8 cellular contexts compared by ENCODE assay signal in the genomic region with DNA sequence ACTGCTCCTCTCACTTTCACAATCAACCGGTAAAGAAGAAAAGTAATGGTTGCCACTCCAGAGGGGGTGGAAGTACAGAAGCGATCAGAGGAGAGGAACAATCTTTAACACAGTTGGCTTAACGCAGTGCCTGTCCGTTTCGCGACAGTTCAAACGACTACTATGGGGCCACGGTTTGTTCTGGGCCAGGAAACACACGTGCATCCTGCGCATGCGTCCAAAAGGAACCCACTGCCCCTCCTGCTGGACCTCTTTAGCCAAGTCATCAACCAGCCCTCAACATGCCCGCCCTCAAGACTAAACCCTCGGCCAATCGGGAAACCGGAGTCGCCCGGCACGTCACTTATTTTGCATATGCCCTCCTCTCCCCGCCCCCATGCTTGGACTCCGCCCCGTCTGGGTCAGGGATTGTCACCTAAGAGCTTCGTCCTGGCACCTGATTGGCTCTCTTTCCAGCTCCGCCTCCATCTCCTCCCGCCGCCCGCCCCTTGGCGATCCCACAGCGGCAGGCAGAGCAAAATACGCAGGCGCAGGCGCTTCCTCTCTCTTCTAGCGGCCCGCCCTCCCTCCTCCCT. TPM values are rescaled to one million over a fixed set of nuclear protein-coding genes. Genes with fewer than 3 reads are reported as not detected.
A peak's percentile ranks its signal among the peaks of the same experiment; 100 is the strongest.
DNase-seq lines count a peak whose midpoint lies in the region; ATAC-seq and TF ChIP-seq lines count a peak whose summit lies in the region.

No MANE protein-coding gene starts in this region.

- H3K4me1 ChIP-seq in Caco-2, result peaks cover 58% of the 10 kb centered on the region

- H3K4me3 ChIP-seq in Caco-2 (ENCODE audit: low read depth, low read length) (peak overlapping the region; percentile 96), neural cell (ENCODE audit: low read length) (peak overlapping the region; percentile 63)
- peak overlapping the region; percentile 91 for H3K4me3 ChIP-seq in Jurkat, Clone E6-1 (ENCODE audit: low read length)

- CTCF ChIA-PET in Caco-2 (lab: Charles Lee), result interaction anchor here (0.6 to 1.9 kb wide), 13 partner anchors 8 to 847 kb away, joined by 3 to 17 read pairs (median 3); no protein-coding TSS in a partner anchor

- peaks cover 58% of the 10 kb centered on the region for H3K36me3 Mint-ChIP-seq in Caco-2 (ENCODE audit: insufficient read depth, unreplicated experiment)

- intact Hi-C loops in Caco-2 (cut with micrococcal nuclease; ENCODE audit: unreplicated experiment), result loop anchor here (1.0 to 10.0 kb wide), 6 partner anchors 9 to 848 kb away; a partner anchor contains a TSS

- peaks cover 21% of the 10 kb centered on the region for H3K79me2 ChIP-seq in neural cell (replicated peaks; ENCODE audit: insufficient read depth, low read length)

- TF ChIP-seq RAD21 in neural cell (conservative IDR thresholded peaks at IDR 0.05), result peak; percentile 39

- POLR2A ChIA-PET in Caco-2 (lab: Charles Lee), result interaction anchor here (0.6 to 1.7 kb wide), 18 partner anchors 8 to 850 kb away, joined by 3 to 31 read pairs (median 5); no protein-coding TSS in a partner anchor

- TF ChIP-seq CTCF in Caco-2 (IDR thresholded peaks at IDR 0.05; ENCODE audit: insufficient read depth in 1 of 2, low read depth in 1 of 2, low read length in 1 of 2, severe bottlenecking in 1 of 2, unreplicated experiment in 1 of 2), result peak in 1 of 2 experiments; percentile 27
- peak; percentile 52 for TF ChIP-seq CTCF in neural cell (IDR thresholded peaks at IDR 0.05; ENCODE audit: poor library complexity, severe bottlenecking)

- peak overlapping the region; percentile 96 for H3K27ac Mint-ChIP-seq in Caco-2 (ENCODE audit: unreplicated experiment)

- H3K27ac ChIP-seq in neural cell (ENCODE audit: low read length), result peak overlapping the region; percentile 90

- no peaks in the 10 kb centered on the region for H4K20me1 ChIP-seq in neural cell (ENCODE audit: insufficient read depth)

- peak overlapping the region; percentile 81 for H3K4me3 Mint-ChIP-seq in Caco-2 (ENCODE audit: unreplicated experiment)

- no peaks in the 10 kb centered on the region; the same call in 1 of the 2 replicates for H3K36me3 ChIP-seq in Caco-2 (ENCODE audit: control insufficient read depth, insufficient read depth, low read length)
- peaks cover 6% of the 10 kb centered on the region for H3K36me3 ChIP-seq in neural cell (ENCODE audit: insufficient read depth, low read length)

- no peaks in the 10 kb centered on the region for H3F3A ChIP-seq in neural cell (ENCODE audit: insufficient read depth, low read length, poor library complexity, severe bottlenecking)

- TF ChIP-seq EP300 in neural cell (conservative IDR thresholded peaks at IDR 0.05; ENCODE audit: poor library complexity, severe bottlenecking), result no peak

- H2AFZ ChIP-seq in neural cell (ENCODE audit: low read depth, low read length), result no peak overlapping the region

- H3K9me3 Mint-ChIP-seq in Caco-2 (ENCODE audit: unreplicated experiment), result no peaks in the 10 kb centered on the region

- no peaks in the 10 kb centered on the region for H3K27me3 Mint-ChIP-seq in Caco-2 (ENCODE audit: insufficient read depth, unreplicated experiment)

- H3K9me3 ChIP-seq in Caco-2 (no peaks in the 10 kb centered on the region), neural cell (ENCODE audit: low read length) (no peaks in the 10 kb centered on the region)

- DNase-seq in Caco-2, result peak; percentile 100
- peak; percentile 100 for DNase-seq in Jurkat, Clone E6-1 (ENCODE audit: low read depth, low spot score)
- peak; percentile 100 for DNase-seq in activated T-cell treated with anti-CD3 and anti-CD28 coated beads, Interleukin-2, amount 50 U/mL, for 1 hour
- peak; percentile 100 for DNase-seq in fibroblast of peridontal ligament (ENCODE audit: extremely low read depth)
- peak; percentile 100 for DNase-seq in superior temporal gyrus (ENCODE audit: extremely low spot score)
- DNase-seq in NCI-H146 treated with DMSO at 0.1 percent for 48 hours (lab: John Stamatoyannopoulos, UW; ENCODE audit: unreplicated experiment), result no peak

- H3K9me2 ChIP-seq in neural cell (ENCODE audit: insufficient read depth, low read length), result no peaks in the 10 kb centered on the region

- H3K4me1 Mint-ChIP-seq in Caco-2 (ENCODE audit: low read depth, unreplicated experiment), result peaks cover 33% of the 10 kb centered on the region

- H3K27me3 ChIP-seq in Caco-2 (replicated peaks; ENCODE audit: control insufficient read depth, insufficient read depth, low read length), result no peaks in the 10 kb centered on the region
- H3K27me3 ChIP-seq in neural cell (ENCODE audit: insufficient read depth, low read depth, low read length), result no peaks in the 10 kb centered on the region

- H3K9ac ChIP-seq in neural cell (ENCODE audit: low read length), result peak overlapping the region; percentile 82

- ATAC-seq in GM21529 (IDR thresholded peaks at IDR 0.05; ENCODE audit: unreplicated experiment), result peak; percentile 72

- H3K4me2 ChIP-seq in neural cell (ENCODE audit: low read length), result peak overlapping the region; percentile 65

- no TSS peak for BruUV-seq in Caco-2 (replicated peaks; lab: Mats Ljungman, UMichigan)

TF ChIP-seq in neural cell, 6 proteins besides CTCF, POLR2A, EP300 and RAD21:
- no peak for TF ChIP-seq POLR2AphosphoS5 (IDR thresholded peaks at IDR 0.05)
- peak; percentile 57 for TF ChIP-seq MXI1 (conservative IDR thresholded peaks at IDR 0.05; ENCODE audit: poor library complexity, severe bottlenecking)
- TF ChIP-seq, protein P1, sequence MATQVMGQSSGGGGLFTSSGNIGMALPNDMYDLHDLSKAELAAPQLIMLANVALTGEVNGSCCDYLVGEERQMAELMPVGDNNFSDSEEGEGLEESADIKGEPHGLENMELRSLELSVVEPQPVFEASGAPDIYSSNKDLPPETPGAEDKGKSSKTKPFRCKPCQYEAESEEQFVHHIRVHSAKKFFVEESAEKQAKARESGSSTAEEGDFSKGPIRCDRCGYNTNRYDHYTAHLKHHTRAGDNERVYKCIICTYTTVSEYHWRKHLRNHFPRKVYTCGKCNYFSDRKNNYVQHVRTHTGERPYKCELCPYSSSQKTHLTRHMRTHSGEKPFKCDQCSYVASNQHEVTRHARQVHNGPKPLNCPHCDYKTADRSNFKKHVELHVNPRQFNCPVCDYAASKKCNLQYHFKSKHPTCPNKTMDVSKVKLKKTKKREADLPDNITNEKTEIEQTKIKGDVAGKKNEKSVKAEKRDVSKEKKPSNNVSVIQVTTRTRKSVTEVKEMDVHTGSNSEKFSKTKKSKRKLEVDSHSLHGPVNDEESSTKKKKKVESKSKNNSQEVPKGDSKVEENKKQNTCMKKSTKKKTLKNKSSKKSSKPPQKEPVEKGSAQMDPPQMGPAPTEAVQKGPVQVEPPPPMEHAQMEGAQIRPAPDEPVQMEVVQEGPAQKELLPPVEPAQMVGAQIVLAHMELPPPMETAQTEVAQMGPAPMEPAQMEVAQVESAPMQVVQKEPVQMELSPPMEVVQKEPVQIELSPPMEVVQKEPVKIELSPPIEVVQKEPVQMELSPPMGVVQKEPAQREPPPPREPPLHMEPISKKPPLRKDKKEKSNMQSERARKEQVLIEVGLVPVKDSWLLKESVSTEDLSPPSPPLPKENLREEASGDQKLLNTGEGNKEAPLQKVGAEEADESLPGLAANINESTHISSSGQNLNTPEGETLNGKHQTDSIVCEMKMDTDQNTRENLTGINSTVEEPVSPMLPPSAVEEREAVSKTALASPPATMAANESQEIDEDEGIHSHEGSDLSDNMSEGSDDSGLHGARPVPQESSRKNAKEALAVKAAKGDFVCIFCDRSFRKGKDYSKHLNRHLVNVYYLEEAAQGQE (IDR thresholded peaks at IDR 0.05; ENCODE audit: borderline replicate concordance), result no peak
- peak; percentile 63 for TF ChIP-seq SMC3 (conservative IDR thresholded peaks at IDR 0.05; ENCODE audit: poor library complexity)
- TF ChIP-seq TAF1 (IDR thresholded peaks at IDR 0.05; ENCODE audit: low read depth), result no peak
- TF ChIP-seq EZH2 (IDR thresholded peaks at IDR 0.05; ENCODE audit: borderline replicate concordance, insufficient read depth, low read length, poor library complexity, severe bottlenecking), result no peak

RNA-seq across cellular contexts. Expression of a gene that starts 0.3 kb away (rescaled TPM):
- total RNA-seq in Caco-2 (2022), result 260 and 284 TPM in 2 replicates
- 150 TPM for polyA plus RNA-seq in Jurkat, Clone E6-1 (2012; ENCODE audit: insufficient read depth, insufficient read length)
- 77.1 and 89.3 TPM in 2 replicates for polyA plus RNA-seq in neural cell
- 111 and 116 TPM in 2 replicates for polyA minus RNA-seq in neural cell
